In the genomic region with DNA sequence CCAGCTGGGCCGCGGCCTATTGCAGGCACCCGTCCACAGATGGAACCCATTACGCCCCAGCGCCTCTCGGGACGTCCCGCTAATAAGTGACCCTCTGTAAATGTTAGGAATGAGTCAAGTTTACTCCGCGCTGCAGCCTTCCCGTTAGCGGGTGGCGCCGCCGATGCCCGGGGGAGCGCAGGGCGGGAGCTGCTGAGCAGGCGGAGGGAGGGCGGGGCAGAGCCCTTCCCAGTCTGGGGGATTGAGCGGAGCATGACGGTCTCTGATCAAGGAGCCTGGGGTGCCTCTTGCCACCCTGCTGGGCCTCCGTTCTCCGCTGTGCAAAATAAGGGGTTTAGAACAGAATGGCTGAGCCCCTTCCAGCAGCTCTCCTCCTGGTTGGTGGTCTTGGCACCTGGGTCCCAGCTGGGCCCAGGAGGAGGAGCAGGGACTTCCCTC, we compare ENCODE assay signal across 9 cellular contexts. TPM values are rescaled to one million over a fixed set of nuclear protein-coding genes. Genes with fewer than 3 reads are reported as not detected.
A peak's percentile ranks its signal among the peaks of the same experiment; 100 is the strongest.
DNase-seq lines count a peak whose midpoint lies in the region; ATAC-seq and TF ChIP-seq lines count a peak whose summit lies in the region.
"Had no signal": no experiment of that assay in that cellular context is flagged by ENCODE, and none has a peak within 500 bp of the region (broad histone marks: within the 10 kb centered on the region; RNA-seq: fewer than 3 reads in every experiment).

No MANE protein-coding gene starts in this region.

- DNase-seq in HCT116 (ENCODE audit: low read depth, low spot score) (no peak), adrenal gland (peak in 4 of 7 donors; percentile 14 to 47 (median 24)), suprapubic skin (ENCODE audit: low spot score in 2 of 2) (peak; percentile 87 to 89), GM10248 (ENCODE audit: extremely low spot score) (no peak)
- no peak for DNase-seq in activated naive CD8-positive, alpha-beta T cell treated with anti-CD3 and anti-CD28 coated beads for 36 hours
- DNase-seq in activated T-cell treated with anti-CD3 and anti-CD28 coated beads, Interleukin-2, amount 50 U/mL, for 24 hours = no peak
- DNase-seq: stimulated activated CD4-positive, alpha-beta T cell treated with anti-CD3 and anti-CD28 coated beads, Interleukin-2, amount 100 ng/mL, for 24 hours had no signal

- ATAC-seq in HCT116 (peak; percentile 46), GM19452 (IDR thresholded peaks at IDR 0.05; ENCODE audit: unreplicated experiment) (no peak)

- H3K27me3 Mint-ChIP-seq in activated naive CD8-positive, alpha-beta T cell treated with anti-CD3 and anti-CD28 coated beads for 36 hours = peaks cover 33% of the 10 kb centered on the region
- peaks cover 45% of the 10 kb centered on the region for H3K27me3 Mint-ChIP-seq in activated T-cell treated with anti-CD3 and anti-CD28 coated beads, Interleukin-2, amount 50 U/mL, for 24 hours

- no peak overlapping the region for H3K4me3 ChIP-seq in HCT116 (replicated peaks in 1 of 2; ENCODE audit: low read depth in 1 of 2, low read length in 2 of 2)
- H3K4me3 ChIP-seq in adrenal gland = no peak overlapping the region
- peak overlapping the region; percentile 8 for H3K4me3 ChIP-seq in iPS-11a (ENCODE audit: low read depth, low read length)
- no peak overlapping the region for H3K4me3 ChIP-seq in suprapubic skin

- TF ChIP-seq CTCF in HCT116 (IDR thresholded peaks at IDR 0.05 in 2 of 3, conservative IDR thresholded peaks at IDR 0.05 in 1 of 3; ENCODE audit: borderline replicate concordance in 1 of 3, insufficient read depth in 1 of 3, low read depth in 2 of 3, low read length in 2 of 3) (no peak), adrenal gland (IDR thresholded peaks at IDR 0.05) (no peak), suprapubic skin (IDR thresholded peaks at IDR 0.05) (no peak), GM10248 (IDR thresholded peaks at IDR 0.05; ENCODE audit: control extremely low read depth, extremely low read depth, low read depth, missing control alignments) (no peak)

- H2AFZ ChIP-seq in HCT116 (ENCODE audit: low read depth, low read length, poor library complexity, severe bottlenecking) = no peak overlapping the region

- H4K20me1 ChIP-seq in HCT116 (ENCODE audit: insufficient read depth) = no peaks in the 10 kb centered on the region

- no peaks in the 10 kb centered on the region for H3K36me3 Mint-ChIP-seq in activated naive CD8-positive, alpha-beta T cell treated with anti-CD3 and anti-CD28 coated beads for 36 hours
- no peaks in the 10 kb centered on the region for H3K36me3 Mint-ChIP-seq in activated T-cell treated with anti-CD3 and anti-CD28 coated beads, Interleukin-2, amount 50 U/mL, for 24 hours (ENCODE audit: low read depth)

- TF ChIP-seq POLR2A in HCT116 (IDR thresholded peaks at IDR 0.05; ENCODE audit: borderline replicate concordance, extremely low read depth, insufficient read depth, insufficient read length) (no peak), adrenal gland (IDR thresholded peaks at IDR 0.05) (no peak), suprapubic skin (IDR thresholded peaks at IDR 0.05) (no peak)

- H3K9me3 ChIP-seq in HCT116 (ENCODE audit: control insufficient read depth in 1 of 2, insufficient read depth in 1 of 2, low read depth in 1 of 2, low read length in 2 of 2) = no peaks in the 10 kb centered on the region
- no peaks in the 10 kb centered on the region for H3K9me3 ChIP-seq in adrenal gland (replicated peaks in 1 of 3)
- H3K9me3 ChIP-seq in suprapubic skin = no peaks in the 10 kb centered on the region

- TF ChIP-seq RAD21 in HCT116 (IDR thresholded peaks at IDR 0.05; ENCODE audit: low read depth) = no peak

- H3K27ac Mint-ChIP-seq in activated naive CD8-positive, alpha-beta T cell treated with anti-CD3 and anti-CD28 coated beads for 36 hours = no peak overlapping the region
- no peak overlapping the region for H3K27ac Mint-ChIP-seq in activated T-cell treated with anti-CD3 and anti-CD28 coated beads, Interleukin-2, amount 50 U/mL, for 24 hours

- H3K4me3 Mint-ChIP-seq in activated naive CD8-positive, alpha-beta T cell treated with anti-CD3 and anti-CD28 coated beads for 36 hours = no peak overlapping the region
- no peak overlapping the region for H3K4me3 Mint-ChIP-seq in activated T-cell treated with anti-CD3 and anti-CD28 coated beads, Interleukin-2, amount 50 U/mL, for 24 hours

- no TSS peak for BruUV-seq in HCT116 (replicated peaks; lab: Mats Ljungman, UMichigan)

- H3K27ac ChIP-seq in HCT116 (ENCODE audit: low read depth, low read length) (no peak overlapping the region), adrenal gland (no peak overlapping the region), suprapubic skin (peak overlapping the region; percentile 3)

- RAD21 ChIA-PET in HCT116 (lab: Charles Lee; ENCODE audit: low non-redundant PET in 1 of 2, low total read pairs in 2 of 2, uncharacterized antibody in 2 of 2, unreplicated experiment in 2 of 2) = no interaction called here

- H3K4me2 ChIP-seq in HCT116 (ENCODE audit: low read length) = peak overlapping the region; percentile 17; the same call in 1 of the 2 replicates

- H3K36me3 ChIP-seq in HCT116 (ENCODE audit: control insufficient read depth in 1 of 2, insufficient read depth in 2 of 2, low read length in 2 of 2) (no peaks in the 10 kb centered on the region), adrenal gland (replicated peaks in 1 of 2) (no peaks in the 10 kb centered on the region), suprapubic skin (no peaks in the 10 kb centered on the region)

- H3K4me1 Mint-ChIP-seq in activated naive CD8-positive, alpha-beta T cell treated with anti-CD3 and anti-CD28 coated beads for 36 hours = no peaks in the 10 kb centered on the region
- H3K4me1 Mint-ChIP-seq in activated T-cell treated with anti-CD3 and anti-CD28 coated beads, Interleukin-2, amount 50 U/mL, for 24 hours (ENCODE audit: low read depth) = peaks cover 2% of the 10 kb centered on the region

- intact Hi-C loops in HCT116 (cut with micrococcal nuclease) = no loop called here
- intact Hi-C loops in adrenal gland (cut with DNase I) = no loop called here

- no peak for TF ChIP-seq EP300 in suprapubic skin (IDR thresholded peaks at IDR 0.05)

- no peaks in the 10 kb centered on the region for H3K9me2 ChIP-seq in HCT116 (ENCODE audit: insufficient read depth)

- POLR2A ChIA-PET in HCT116 (lab: Charles Lee) = no interaction called here
- POLR2A ChIA-PET in GM10248 (lab: Yijun Ruan, JAX) = no interaction called here

- CTCF ChIA-PET in HCT116 (lab: Charles Lee) (no interaction called here), GM10248 (lab: Yijun Ruan, JAX) (no interaction called here)

- no peaks in the 10 kb centered on the region for H3K9me3 Mint-ChIP-seq in activated naive CD8-positive, alpha-beta T cell treated with anti-CD3 and anti-CD28 coated beads for 36 hours
- no peaks in the 10 kb centered on the region for H3K9me3 Mint-ChIP-seq in activated T-cell treated with anti-CD3 and anti-CD28 coated beads, Interleukin-2, amount 50 U/mL, for 24 hours

- H3K9ac ChIP-seq in HCT116 (ENCODE audit: low read length) = no peak overlapping the region

- 34 to 58% (median 57%) methylated on average over 10 to 24 of the region's 24 CpGs; no CpG with 5 or more reads in 1 of the 4 donors for WGBS in adrenal gland, 4 donors
- 32% methylated on average over 8 of the region's 24 CpGs for WGBS in suprapubic skin

- H3K4me1 ChIP-seq in HCT116 (ENCODE audit: control insufficient read depth in 1 of 2, insufficient read depth in 2 of 2, low read length in 2 of 2) = peaks cover 5 to 22% of the 10 kb centered on the region in 2 experiments; a peak in 3 of 4 replicates
- peaks cover 9 to 14% of the 10 kb centered on the region in 2 donors for H3K4me1 ChIP-seq in adrenal gland (replicated peaks in 1 of 2)
- peaks cover 79% of the 10 kb centered on the region for H3K4me1 ChIP-seq in suprapubic skin

- H3K27me3 ChIP-seq in HCT116 (ENCODE audit: insufficient read depth, low read length) (no peaks in the 10 kb centered on the region), adrenal gland (no peaks in the 10 kb centered on the region), suprapubic skin (peaks cover 16% of the 10 kb centered on the region)

- H3K79me2 ChIP-seq in HCT116 (ENCODE audit: insufficient read depth, low read length) = no peaks in the 10 kb centered on the region

TF ChIP-seq in HCT116, 20 proteins besides CTCF, POLR2A, EP300 and RAD21 (continues in another document):
- TF ChIP-seq TCF7L2 (IDR thresholded peaks at IDR 0.05; ENCODE audit: borderline replicate concordance, extremely low read depth, insufficient read depth, insufficient read length) (no peak), YY1 (IDR thresholded peaks at IDR 0.05; ENCODE audit: extremely low read depth, insufficient replicate concordance, low read depth, low read length) (no peak), FOSL1 (IDR thresholded peaks at IDR 0.05; ENCODE audit: low read depth) (no peak)

RNA-seq across cellular contexts. Expression of a gene that starts 10.5 kb away (rescaled TPM):
- total RNA-seq in HCT116 (2021; ENCODE audit: unreplicated experiment) (not detected), adrenal gland (under 1 TPM in 3 of 8 donors, not detected in 5; 0.07 to 0.65 (median 0.23) TPM), suprapubic skin (not detected)
- polyA plus RNA-seq in HCT116 (2012) = not detected in 2 replicates
- polyA plus RNA-seq in adrenal gland = under 1 TPM in 2 of 3 donors, not detected in 1; 0.07 to 0.32 TPM
- total RNA-seq in activated naive CD8-positive, alpha-beta T cell treated with anti-CD3 and anti-CD28 coated beads for 36 hours = not detected

RNA-seq across cellular contexts. Expression of a gene that starts 20.6 kb away (rescaled TPM):
- total RNA-seq in HCT116 (2021; ENCODE audit: unreplicated experiment) (not detected), adrenal gland (not detected), suprapubic skin (10 to 100 TPM; 28.7 to 97.5 (median 69.2) TPM)
- polyA plus RNA-seq in HCT116 (2012) = 0.14 and 0.21 TPM in 2 replicates
- under 1 TPM in 2 of 3 donors, not detected in 1; 0.10 to 0.32 TPM for polyA plus RNA-seq in adrenal gland
- not detected for total RNA-seq in activated naive CD8-positive, alpha-beta T cell treated with anti-CD3 and anti-CD28 coated beads for 36 hours

RNA-seq across cellular contexts. Expression of a gene that starts 48.0 kb away (rescaled TPM):
- total RNA-seq in HCT116 (2021; ENCODE audit: unreplicated experiment) (0.34 TPM), adrenal gland (1 to 10 TPM in 1 of 8 donors, under 1 TPM in 4, not detected in 3; 0.14 to 1.2 (median 0.90) TPM), suprapubic skin (under 1 TPM in 1 of 4 donors, not detected in 3; 0.80 TPM)
- polyA plus RNA-seq in HCT116 (2012) = not detected in 2 replicates
- under 1 TPM; 0.16 to 0.47 (median 0.26) TPM for polyA plus RNA-seq in adrenal gland
- total RNA-seq in activated naive CD8-positive, alpha-beta T cell treated with anti-CD3 and anti-CD28 coated beads for 36 hours = not detected

Comparison
In these comparisons a context has a peak if more than half of its experiments do, and no peak if none do; other contexts are left out.
1. DNase-seq: peak in adrenal gland (4 of 7) and suprapubic skin (2 of 2); none in HCT116 (single experiment), GM10248 (single experiment), activated naive CD8-positive, alpha-beta T cell treated with anti-CD3 and anti-CD28 coated beads for 36 hours (single experiment) and activated T-cell treated with anti-CD3 and anti-CD28 coated beads, Interleukin-2, amount 50 U/mL, for 24 hours (single experiment).
2. RNA of a gene that starts 20.6 kb away (total RNA-seq): 28.7 to 97.5 TPM in suprapubic skin; not detected in HCT116 (single experiment), not detected in adrenal gland and not detected in activated naive CD8-positive, alpha-beta T cell treated with anti-CD3 and anti-CD28 coated beads for 36 hours; every median in the first group is over 10 times any median in the second.